In genomic region chr10:102119417-102120141, GRCh38 we compare ENCODE assay signal across 9 cellular contexts. TPM values are rescaled to one million over a fixed set of nuclear protein-coding genes. Genes with fewer than 3 reads are reported as not detected.
A peak's percentile ranks its signal among the peaks of the same experiment; 100 is the strongest.
DNase-seq lines count a peak whose midpoint lies in the region; ATAC-seq, FAIRE-seq and TF ChIP-seq lines count a peak whose summit lies in the region.
"Had no signal": no experiment of that assay in that cellular context is flagged by ENCODE, and none has a peak within 500 bp of the region (broad histone marks: within the 10 kb centered on the region; RNA-seq: fewer than 3 reads in every experiment).

No MANE protein-coding gene starts in this region.

- TF ChIP-seq CTCF in LNCaP clone FGC (IDR thresholded peaks at IDR 0.05; ENCODE audit: control insufficient read depth, extremely low read depth, insufficient read depth) (no peak), HepG2 (CRISPR knock-in tag; IDR thresholded peaks at IDR 0.05) (no peak)

- WGBS in HepG2 (ENCODE audit: low lambda C conversion rate), result 2% methylated on average over 11 of the region's 22 CpGs

- ATAC-seq in activated CD4-positive, alpha-beta T cell treated with anti-CD3 and anti-CD28 coated beads for 36 hours, result peak; percentile 9
- no peak for ATAC-seq in HepG2
- ATAC-seq in HG02885 (IDR thresholded peaks at IDR 0.05; ENCODE audit: poor library complexity, unreplicated experiment), result no peak

- peak overlapping the region; percentile 81 for H3K4me3 Mint-ChIP-seq in activated CD4-positive, alpha-beta T cell treated with anti-CD3 and anti-CD28 coated beads for 36 hours

- no peaks in the 10 kb centered on the region for H3K36me3 Mint-ChIP-seq in activated CD4-positive, alpha-beta T cell treated with anti-CD3 and anti-CD28 coated beads for 36 hours (ENCODE audit: low read depth)

- H3K27me3 Mint-ChIP-seq in activated CD4-positive, alpha-beta T cell treated with anti-CD3 and anti-CD28 coated beads for 36 hours, result no peaks in the 10 kb centered on the region

- H3K27me3 ChIP-seq in HepG2 (ENCODE audit: control insufficient read depth in 1 of 2, insufficient read depth in 2 of 2, low read length in 2 of 2), result peaks cover 0 to 7% of the 10 kb centered on the region in 2 experiments; a peak in 2 of 5 replicates

- CTCF ChIA-PET in activated CD4-positive, alpha-beta T cell treated with anti-CD3 and anti-CD28 coated beads for 36 hours (lab: Charles Lee), result interaction anchor here (0.6 to 3.5 kb wide), 6 partner anchors 10 to 474 kb away, joined by 3 to 13 read pairs (median 3); partner anchors contain the start of genes NOLC1 and PPRC1
- CTCF ChIA-PET in HepG2 (lab: Yijun Ruan, JAX; ENCODE audit: low intra/inter-chr PET ratio, low total read pairs), result no interaction called here

- H3K36me3 ChIP-seq in HepG2 (replicated peaks in 1 of 2; ENCODE audit: control insufficient read depth in 1 of 2, insufficient read depth in 2 of 2, low read length in 2 of 2), result no peaks in the 10 kb centered on the region

- POLR2A ChIA-PET in activated CD4-positive, alpha-beta T cell treated with anti-CD3 and anti-CD28 coated beads for 36 hours (lab: Charles Lee), result interaction anchor here (0.5 to 1.0 kb wide), 5 partner anchors 14 to 301 kb away, joined by 3 to 12 read pairs (median 3); partner anchors contain the start of gene OGA
- POLR2A ChIA-PET in HepG2 (lab: Yijun Ruan, JAX), result interaction anchor here (0.7 to 1.2 kb wide), 4 partner anchors 8 to 53 kb away, joined by 3 to 5 read pairs (median 4); partner anchors contain the start of gene NOLC1

- peak overlapping the region; percentile 97 for H3K27ac Mint-ChIP-seq in activated CD4-positive, alpha-beta T cell treated with anti-CD3 and anti-CD28 coated beads for 36 hours

- H2AFZ ChIP-seq in HepG2 (ENCODE audit: low read length), result no peak overlapping the region

- H3K4me1 Mint-ChIP-seq in activated CD4-positive, alpha-beta T cell treated with anti-CD3 and anti-CD28 coated beads for 36 hours, result peaks cover 55% of the 10 kb centered on the region

- no peak for TF ChIP-seq EP300 in HepG2 (IDR thresholded peaks at IDR 0.05; ENCODE audit: low read depth in 2 of 2, low read length in 2 of 2)
- TF ChIP-seq EP300 in HepG2 (CRISPR knock-in tag; IDR thresholded peaks at IDR 0.05; ENCODE audit: borderline replicate concordance), result no peak

- H3K4me2 ChIP-seq in HepG2 (ENCODE audit: low read depth, low read length), result peak overlapping the region; percentile 96

- FAIRE-seq in HepG2 (lab: Jason Lieb, UNC), result no peak
- FAIRE-seq: islet of Langerhans had no signal

- H3K4me3 ChIP-seq in LNCaP clone FGC (ENCODE audit: low read depth, low read length), result peak overlapping the region; percentile 96
- H3K4me3 ChIP-seq in HepG2 (replicated peaks in 1 of 3; ENCODE audit: insufficient read depth in 1 of 3, low read depth in 2 of 3, low read length in 3 of 3), result peak overlapping the region; percentile 75 to 84 (median 83)

- no peaks in the 10 kb centered on the region for H3K9me3 Mint-ChIP-seq in activated CD4-positive, alpha-beta T cell treated with anti-CD3 and anti-CD28 coated beads for 36 hours (ENCODE audit: low read depth)

- intact Hi-C loops in activated CD4-positive, alpha-beta T cell treated with anti-CD3 and anti-CD28 coated beads for 36 hours (cut with DNase I, micrococcal nuclease), result loop anchor here (1.0 to 10.0 kb wide), 10 partner anchors 13 to 767 kb away; partner anchors contain the start of genes NOLC1 (in 2 of the 2), ACTR1A (in 1 of the 2), BTRC (in 1 of the 2) and FBXW4 (in 1 of the 2)
- intact Hi-C loops in HepG2 (cut with micrococcal nuclease; ENCODE audit: unreplicated experiment), result loop anchor here (5.0 kb wide), 1 partner anchor 52 kb away; the partner anchor contains the start of gene HPS6

- H3K27ac ChIP-seq in HepG2 (ENCODE audit: extremely low read length, insufficient read depth, low read length), result no peak overlapping the region

- no peaks in the 10 kb centered on the region for H3K9me3 ChIP-seq in HepG2 (ENCODE audit: low read length)

- no peak for TF ChIP-seq RAD21 in HepG2 (CRISPR knock-in tag; IDR thresholded peaks at IDR 0.05)

- DNase-seq in GM04504 (ENCODE audit: low read depth), result peak; percentile 63
- no peak for DNase-seq in LNCaP clone FGC (ENCODE audit: low read depth)
- peak; percentile 74 for DNase-seq in activated CD4-positive, alpha-beta T cell treated with anti-CD3 and anti-CD28 coated beads for 36 hours
- DNase-seq in ecto neural progenitor cell (ENCODE audit: low spot score), result peak; percentile 71
- no peak for DNase-seq in HepG2 (ENCODE audit: low spot score)
- DNase-seq in stimulated activated CD4-positive, alpha-beta T cell treated with anti-CD3 and anti-CD28 coated beads, TNF-alpha, amount 100 ng/mL, for 24 hours (ENCODE audit: low read depth in 3 of 3), result peak in 2 of 3 experiments; percentile 23 to 55
- DNase-seq in GOT3 (lab: John Stamatoyannopoulos, UW), result no peak

- peaks cover 69% of the 10 kb centered on the region for H3K4me1 ChIP-seq in HepG2 (ENCODE audit: insufficient read depth, low read length)

- peak overlapping the region; percentile 70 for H3K9ac ChIP-seq in HepG2 (ENCODE audit: insufficient read depth, low read depth, low read length)

- in situ Hi-C loops in HepG2 (cut with HindIII; ENCODE audit: extremely low pct_ligation_motif_present, low pct_unique_long_range_greater_than_20kb), result no loop called here

- no peaks in the 10 kb centered on the region for H3K79me2 ChIP-seq in HepG2 (ENCODE audit: insufficient read depth, low read length)

- TF ChIP-seq POLR2A in HepG2 (IDR thresholded peaks at IDR 0.05; ENCODE audit: insufficient read depth in 1 of 2, low read depth in 2 of 2, low read length in 2 of 2), result no peak

- no peaks in the 10 kb centered on the region for H4K20me1 ChIP-seq in HepG2 (ENCODE audit: insufficient read depth, low read length)

- BruUV-seq in HepG2 (replicated peaks; lab: Mats Ljungman, UMichigan), result no TSS peak

RNA-seq across cellular contexts. Expression of gene LDB1, which starts 0.6 kb away (rescaled TPM):
- 10 to 100 TPM; 69.6 to 86.7 TPM for total RNA-seq in activated CD4-positive, alpha-beta T cell treated with anti-CD3 and anti-CD28 coated beads for 36 hours
- 13.2 and 17.2 TPM in 2 replicates for total RNA-seq in HepG2 (2016; rRNA removed; fragmentation: Illumina TruSeq; extraction: Trizol)
- 2.0 and 2.5 TPM in 2 replicates for total RNA-seq in HepG2 (2016; cell fraction: cytosol; rRNA removed; fragmentation: Illumina TruSeq; extraction: Trizol; ENCODE audit: low read depth)
- 10.9 and 17.8 TPM in 2 replicates for total RNA-seq in HepG2 (2016; cell fraction: insoluble cytoplasmic fraction; rRNA removed; fragmentation: Illumina TruSeq; extraction: Trizol)
- 7.2 and 8.2 TPM in 2 replicates for total RNA-seq in HepG2 (2016; cell fraction: membrane; rRNA removed; fragmentation: Illumina TruSeq; extraction: Trizol)
- total RNA-seq in HepG2 (2016; cell fraction: nucleus; rRNA removed; fragmentation: Illumina TruSeq; extraction: Trizol), result 16.0 and 18.2 TPM in 2 replicates
- polyA plus RNA-seq in HepG2 (2011; rRNA removed), result 45.5 and 52.2 TPM in 2 replicates
- 23.6 and 27.6 TPM in 2 replicates for polyA plus RNA-seq in HepG2 (2011; cell fraction: cytosol; rRNA removed)
- 182 and 199 TPM in 2 replicates for polyA plus RNA-seq in HepG2 (2011; cell fraction: nucleus; rRNA removed)
- polyA plus RNA-seq in HepG2 (2012), result 20.4 and 24.8 TPM in 2 replicates
- 2.1 and 2.6 TPM in 2 replicates for polyA plus RNA-seq in HepG2 (2016; cell fraction: cytosol; fragmentation: Illumina TruSeq; extraction: Trizol; ENCODE audit: low read depth)
- polyA plus RNA-seq in HepG2 (2016; cell fraction: insoluble cytoplasmic fraction; fragmentation: Illumina TruSeq; extraction: Trizol; ENCODE audit: low read depth), result 15.0 and 17.5 TPM in 2 replicates
- polyA plus RNA-seq in HepG2 (2016; cell fraction: membrane; fragmentation: Illumina TruSeq; extraction: Trizol; ENCODE audit: low read depth), result 5.5 and 5.8 TPM in 2 replicates
- polyA plus RNA-seq in HepG2 (2016; cell fraction: nucleus; fragmentation: Illumina TruSeq; extraction: Trizol; ENCODE audit: insufficient read depth, low read depth), result 49.4 and 52.8 TPM in 2 replicates
- polyA minus RNA-seq in HepG2 (2011; rRNA and poly(A)+ RNA removed; ENCODE audit: low replicate concordance), result 61.4 and 104 TPM in 2 replicates
- polyA minus RNA-seq in HepG2 (2011; cell fraction: cytosol; rRNA and poly(A)+ RNA removed), result 17.4 and 19.1 TPM in 2 replicates
- polyA minus RNA-seq in HepG2 (2011; cell fraction: nucleus; rRNA and poly(A)+ RNA removed), result 34.2 and 39.5 TPM in 2 replicates

RNA-seq across cellular contexts. Expression of gene PPRC1, which starts 13.3 kb away (rescaled TPM):
- total RNA-seq in activated CD4-positive, alpha-beta T cell treated with anti-CD3 and anti-CD28 coated beads for 36 hours, result 10 to 100 TPM; 61.3 to 74.7 TPM
- total RNA-seq in HepG2 (2016; rRNA removed; fragmentation: Illumina TruSeq; extraction: Trizol), result 19.0 and 24.2 TPM in 2 replicates
- 7.2 and 10.9 TPM in 2 replicates for total RNA-seq in HepG2 (2016; cell fraction: cytosol; rRNA removed; fragmentation: Illumina TruSeq; extraction: Trizol; ENCODE audit: low read depth)
- total RNA-seq in HepG2 (2016; cell fraction: insoluble cytoplasmic fraction; rRNA removed; fragmentation: Illumina TruSeq; extraction: Trizol), result 16.2 and 25.6 TPM in 2 replicates
- 10.3 and 12.7 TPM in 2 replicates for total RNA-seq in HepG2 (2016; cell fraction: membrane; rRNA removed; fragmentation: Illumina TruSeq; extraction: Trizol)
- 31.9 and 36.2 TPM in 2 replicates for total RNA-seq in HepG2 (2016; cell fraction: nucleus; rRNA removed; fragmentation: Illumina TruSeq; extraction: Trizol)
- polyA plus RNA-seq in HepG2 (2011; rRNA removed), result 18.7 and 21.3 TPM in 2 replicates
- polyA plus RNA-seq in HepG2 (2011; cell fraction: cytosol; rRNA removed), result 7.1 and 7.2 TPM in 2 replicates
- polyA plus RNA-seq in HepG2 (2011; cell fraction: nucleus; rRNA removed), result 57.6 and 66.0 TPM in 2 replicates
- 21.1 and 29.8 TPM in 2 replicates for polyA plus RNA-seq in HepG2 (2012)
- polyA plus RNA-seq in HepG2 (2016; cell fraction: cytosol; fragmentation: Illumina TruSeq; extraction: Trizol; ENCODE audit: low read depth), result 2.5 and 2.9 TPM in 2 replicates
- polyA plus RNA-seq in HepG2 (2016; cell fraction: insoluble cytoplasmic fraction; fragmentation: Illumina TruSeq; extraction: Trizol; ENCODE audit: low read depth), result 21.7 and 29.6 TPM in 2 replicates
- 4.7 and 6.5 TPM in 2 replicates for polyA plus RNA-seq in HepG2 (2016; cell fraction: membrane; fragmentation: Illumina TruSeq; extraction: Trizol; ENCODE audit: low read depth)
- 102 and 107 TPM in 2 replicates for polyA plus RNA-seq in HepG2 (2016; cell fraction: nucleus; fragmentation: Illumina TruSeq; extraction: Trizol; ENCODE audit: insufficient read depth, low read depth)
- 68.7 and 95.3 TPM in 2 replicates for polyA minus RNA-seq in HepG2 (2011; rRNA and poly(A)+ RNA removed; ENCODE audit: low replicate concordance)
- polyA minus RNA-seq in HepG2 (2011; cell fraction: cytosol; rRNA and poly(A)+ RNA removed), result 12.3 and 14.3 TPM in 2 replicates
- 42.9 and 47.7 TPM in 2 replicates for polyA minus RNA-seq in HepG2 (2011; cell fraction: nucleus; rRNA and poly(A)+ RNA removed)

RNA-seq across cellular contexts. Expression of gene NOLC1, which starts 32.6 kb away (rescaled TPM):
- total RNA-seq in activated CD4-positive, alpha-beta T cell treated with anti-CD3 and anti-CD28 coated beads for 36 hours, result 100 to 1,000 TPM; 206 to 283 TPM
- total RNA-seq in HepG2 (2016; rRNA removed; fragmentation: Illumina TruSeq; extraction: Trizol), result 81.0 and 102 TPM in 2 replicates
- total RNA-seq in HepG2 (2016; cell fraction: cytosol; rRNA removed; fragmentation: Illumina TruSeq; extraction: Trizol; ENCODE audit: low read depth), result 17.2 and 19.9 TPM in 2 replicates
- 80.9 and 91.8 TPM in 2 replicates for total RNA-seq in HepG2 (2016; cell fraction: insoluble cytoplasmic fraction; rRNA removed; fragmentation: Illumina TruSeq; extraction: Trizol)
- total RNA-seq in HepG2 (2016; cell fraction: membrane; rRNA removed; fragmentation: Illumina TruSeq; extraction: Trizol), result 26.9 and 30.0 TPM in 2 replicates
- 53.2 and 53.8 TPM in 2 replicates for total RNA-seq in HepG2 (2016; cell fraction: nucleus; rRNA removed; fragmentation: Illumina TruSeq; extraction: Trizol)
- polyA plus RNA-seq in HepG2 (2011; rRNA removed), result 47.9 and 50.6 TPM in 2 replicates
- polyA plus RNA-seq in HepG2 (2011; cell fraction: cytosol; rRNA removed), result 40.3 and 62.0 TPM in 2 replicates
- polyA plus RNA-seq in HepG2 (2011; cell fraction: nucleus; rRNA removed), result 33.5 and 37.8 TPM in 2 replicates
- 54.4 and 57.6 TPM in 2 replicates for polyA plus RNA-seq in HepG2 (2012)
- 9.9 and 10.0 TPM in 2 replicates for polyA plus RNA-seq in HepG2 (2016; cell fraction: cytosol; fragmentation: Illumina TruSeq; extraction: Trizol; ENCODE audit: low read depth)
- polyA plus RNA-seq in HepG2 (2016; cell fraction: insoluble cytoplasmic fraction; fragmentation: Illumina TruSeq; extraction: Trizol; ENCODE audit: low read depth), result 121 and 139 TPM in 2 replicates
- 22.5 and 24.8 TPM in 2 replicates for polyA plus RNA-seq in HepG2 (2016; cell fraction: membrane; fragmentation: Illumina TruSeq; extraction: Trizol; ENCODE audit: low read depth)
- 109 and 124 TPM in 2 replicates for polyA plus RNA-seq in HepG2 (2016; cell fraction: nucleus; fragmentation: Illumina TruSeq; extraction: Trizol; ENCODE audit: insufficient read depth, low read depth)
- 29.3 and 125 TPM in 2 replicates for polyA minus RNA-seq in HepG2 (2011; rRNA and poly(A)+ RNA removed; ENCODE audit: low replicate concordance)
- polyA minus RNA-seq in HepG2 (2011; cell fraction: cytosol; rRNA and poly(A)+ RNA removed), result 38.1 and 41.4 TPM in 2 replicates
- 17.3 and 24.7 TPM in 2 replicates for polyA minus RNA-seq in HepG2 (2011; cell fraction: nucleus; rRNA and poly(A)+ RNA removed)

RNA-seq across cellular contexts. Expression of gene HPS6, which starts 54.4 kb away (rescaled TPM):
- 10 to 100 TPM; 12.9 to 18.9 TPM for total RNA-seq in activated CD4-positive, alpha-beta T cell treated with anti-CD3 and anti-CD28 coated beads for 36 hours
- 14.9 and 15.1 TPM in 2 replicates for total RNA-seq in HepG2 (2016; rRNA removed; fragmentation: Illumina TruSeq; extraction: Trizol)
- 1.0 and 1.9 TPM in 2 replicates for total RNA-seq in HepG2 (2016; cell fraction: cytosol; rRNA removed; fragmentation: Illumina TruSeq; extraction: Trizol; ENCODE audit: low read depth)
- total RNA-seq in HepG2 (2016; cell fraction: insoluble cytoplasmic fraction; rRNA removed; fragmentation: Illumina TruSeq; extraction: Trizol), result 14.4 and 15.1 TPM in 2 replicates
- total RNA-seq in HepG2 (2016; cell fraction: membrane; rRNA removed; fragmentation: Illumina TruSeq; extraction: Trizol), result 3.8 and 4.1 TPM in 2 replicates
- total RNA-seq in HepG2 (2016; cell fraction: nucleus; rRNA removed; fragmentation: Illumina TruSeq; extraction: Trizol), result 7.6 and 8.1 TPM in 2 replicates
- 2.9 and 4.2 TPM in 2 replicates for polyA plus RNA-seq in HepG2 (2011; rRNA removed)
- polyA plus RNA-seq in HepG2 (2011; cell fraction: cytosol; rRNA removed), result 3.7 and 4.1 TPM in 2 replicates
- 3.6 TPM in 2 replicates for polyA plus RNA-seq in HepG2 (2011; cell fraction: nucleus; rRNA removed)
- polyA plus RNA-seq in HepG2 (2012), result 4.0 and 4.1 TPM in 2 replicates
- polyA plus RNA-seq in HepG2 (2016; cell fraction: cytosol; fragmentation: Illumina TruSeq; extraction: Trizol; ENCODE audit: low read depth), result 0.47 and 0.53 TPM in 2 replicates
- 9.3 and 10.5 TPM in 2 replicates for polyA plus RNA-seq in HepG2 (2016; cell fraction: insoluble cytoplasmic fraction; fragmentation: Illumina TruSeq; extraction: Trizol; ENCODE audit: low read depth)
- 0.76 and 1.3 TPM in 2 replicates for polyA plus RNA-seq in HepG2 (2016; cell fraction: membrane; fragmentation: Illumina TruSeq; extraction: Trizol; ENCODE audit: low read depth)
- 5.4 and 6.0 TPM in 2 replicates for polyA plus RNA-seq in HepG2 (2016; cell fraction: nucleus; fragmentation: Illumina TruSeq; extraction: Trizol; ENCODE audit: insufficient read depth, low read depth)
- 14.1 and 24.9 TPM in 2 replicates for polyA minus RNA-seq in HepG2 (2011; rRNA and poly(A)+ RNA removed; ENCODE audit: low replicate concordance)
- polyA minus RNA-seq in HepG2 (2011; cell fraction: cytosol; rRNA and poly(A)+ RNA removed), result 5.7 and 6.4 TPM in 2 replicates
- polyA minus RNA-seq in HepG2 (2011; cell fraction: nucleus; rRNA and poly(A)+ RNA removed), result 7.0 and 7.1 TPM in 2 replicates

Comparison
In these comparisons a context has a peak if more than half of its experiments do, and no peak if none do; other contexts are left out.
1. DNase-seq: peak in GM04504 (single experiment), activated CD4-positive, alpha-beta T cell treated with anti-CD3 and anti-CD28 coated beads for 36 hours (single experiment), ecto neural progenitor cell (single experiment) and stimulated activated CD4-positive, alpha-beta T cell treated with anti-CD3 and anti-CD28 coated beads, TNF-alpha, amount 100 ng/mL, for 24 hours (2 of 3); none in LNCaP clone FGC (single experiment), HepG2 (single experiment) and GOT3 (single experiment).